ENCODE assay signal across 8 cellular contexts in the genomic region with DNA sequence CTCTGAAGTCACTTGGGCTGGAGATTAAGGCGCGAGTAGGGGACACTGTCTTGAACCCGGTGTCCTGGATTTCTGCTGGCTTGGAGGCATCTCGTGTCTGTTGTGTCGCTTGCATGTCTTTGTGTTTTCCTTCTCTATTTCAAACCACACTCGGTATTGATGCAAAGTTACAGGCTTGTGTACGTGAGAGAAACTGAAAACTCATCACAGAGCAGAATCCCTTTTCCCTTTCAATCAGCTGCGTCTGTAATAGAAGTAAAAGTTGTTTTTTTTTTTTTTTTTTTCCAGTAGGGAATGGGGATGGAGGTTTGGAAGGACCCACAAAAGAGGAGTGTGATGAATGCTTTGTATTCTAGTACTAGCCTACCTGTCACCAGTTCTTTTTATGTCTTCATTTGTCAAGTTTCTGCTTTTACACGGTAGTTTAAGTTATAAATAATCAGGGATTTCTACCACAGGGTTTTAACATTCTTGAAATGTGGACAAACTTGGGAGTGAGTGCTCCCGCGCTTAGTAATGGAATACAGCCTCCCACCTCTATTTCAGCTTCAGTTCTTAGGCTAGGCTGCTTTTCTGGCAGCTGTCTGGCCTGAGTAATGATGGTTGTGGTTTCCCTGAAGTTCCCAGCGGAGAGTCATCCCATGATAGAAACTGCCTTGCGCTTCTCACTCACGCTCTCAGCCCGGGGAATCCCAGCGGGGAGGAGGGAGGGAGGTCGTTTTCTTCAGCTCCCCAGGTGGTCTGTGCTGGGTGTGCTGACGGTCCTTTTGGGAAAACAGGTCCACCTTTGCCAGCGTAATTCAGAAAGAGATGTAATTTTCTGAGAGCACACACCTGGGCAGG. TPM values are rescaled to one million over a fixed set of nuclear protein-coding genes. Genes with fewer than 3 reads are reported as not detected.
DNase-seq lines count a peak whose midpoint lies in the region; ATAC-seq and TF ChIP-seq lines count a peak whose summit lies in the region.

No MANE protein-coding gene starts in this region.

- TF ChIP-seq POLR2A in GM18505 (IDR thresholded peaks at IDR 0.05; ENCODE audit: borderline replicate concordance, extremely low read depth, insufficient read depth, insufficient read length), result no peak

- peaks cover 28% of the 10 kb centered on the region for H3K4me1 ChIP-seq in cardiac muscle cell (ENCODE audit: low read depth)

- no peaks in the 10 kb centered on the region for H3K9me3 ChIP-seq in cardiac muscle cell (ENCODE audit: low read depth)

- H3K4me3 ChIP-seq in cardiac muscle cell, result peak overlapping the region; percentile 79

- no peaks in the 10 kb centered on the region for H3K27me3 ChIP-seq in cardiac muscle cell

- no peaks in the 10 kb centered on the region for H3K36me3 ChIP-seq in cardiac muscle cell

- H3K27ac ChIP-seq in cardiac muscle cell, result no peak overlapping the region

- ATAC-seq in GM18505 (IDR thresholded peaks at IDR 0.05; ENCODE audit: unreplicated experiment) (peak; percentile 46), HG02840 (IDR thresholded peaks at IDR 0.05; ENCODE audit: low FRiP score, unreplicated experiment) (peak; percentile 44)
- ATAC-seq in activated naive CD4-positive, alpha-beta T cell treated with anti-CD3 and anti-CD28 coated beads, Interleukin-2, amount 50 U/mL, for 72 hours, result peak; percentile 84 to 86

- DNase-seq in AG08396 (ENCODE audit: low spot score) (peak; percentile 88), NCI-H226 (peak; percentile 98), cardiac muscle cell (ENCODE audit: low read depth in 1 of 2, low spot score in 1 of 2) (peak; percentile 56 to 93), pons (ENCODE audit: low spot score) (peak; percentile 59), ecto neural progenitor cell (ENCODE audit: low spot score) (no peak)
- peak; percentile 57 to 71 for DNase-seq in activated naive CD4-positive, alpha-beta T cell treated with anti-CD3 and anti-CD28 coated beads, Interleukin-2, amount 50 U/mL, for 72 hours (ENCODE audit: low spot score in 2 of 2)

- H3K36me3 Mint-ChIP-seq in activated naive CD4-positive, alpha-beta T cell treated with anti-CD3 and anti-CD28 coated beads, Interleukin-2, amount 50 U/mL, for 72 hours, result peaks cover 0 to 4% of the 10 kb centered on the region in 2 donors

- no peaks in the 10 kb centered on the region for H3K9me3 Mint-ChIP-seq in activated naive CD4-positive, alpha-beta T cell treated with anti-CD3 and anti-CD28 coated beads, Interleukin-2, amount 50 U/mL, for 72 hours

- H3K27ac Mint-ChIP-seq in activated naive CD4-positive, alpha-beta T cell treated with anti-CD3 and anti-CD28 coated beads, Interleukin-2, amount 50 U/mL, for 72 hours, result peak overlapping the region; percentile 56 to 60

- TF ChIP-seq CTCF in cardiac muscle cell (IDR thresholded peaks at IDR 0.05; ENCODE audit: low read depth, low read length), result no peak

RNA-seq across cellular contexts. Expression of gene TJP2, which starts 0.8 kb away (rescaled TPM):
- 10 to 100 TPM; 13.1 to 33.4 TPM for total RNA-seq in activated naive CD4-positive, alpha-beta T cell treated with anti-CD3 and anti-CD28 coated beads, Interleukin-2, amount 50 U/mL, for 72 hours
- 81.3 and 102 TPM in 2 replicates for total RNA-seq in cardiac muscle cell
- 69.3 and 105 TPM in 2 replicates for polyA plus RNA-seq in cardiac muscle cell
